11 cellular contexts compared by ENCODE assay signal in genomic region chr12:113333111-113333750, GRCh38. TPM values are rescaled to one million over a fixed set of nuclear protein-coding genes. Genes with fewer than 3 reads are reported as not detected.
A peak's percentile ranks its signal among the peaks of the same experiment; 100 is the strongest.
DNase-seq lines count a peak whose midpoint lies in the region; ATAC-seq, FAIRE-seq and TF ChIP-seq lines count a peak whose summit lies in the region.
"Had no signal": no experiment of that assay in that cellular context is flagged by ENCODE, and none has a peak within 500 bp of the region (broad histone marks: within the 10 kb centered on the region; RNA-seq: fewer than 3 reads in every experiment).

No MANE protein-coding gene starts in this region.

- H3K36me3 Mint-ChIP-seq in MCF 10A (ENCODE audit: insufficient read depth, unreplicated experiment) (peaks cover 40% of the 10 kb centered on the region), immature natural killer cell (peaks cover 7 to 26% (median 18%) of the 10 kb centered on the region in 3 donors)
- H3K36me3 Mint-ChIP-seq in activated CD8-positive, alpha-beta T cell treated with anti-CD3 and anti-CD28 coated beads for 36 hours (ENCODE audit: low read depth) = peaks cover 27% of the 10 kb centered on the region

- H3K4me2 ChIP-seq in mammary epithelial cell (ENCODE audit: insufficient read depth, low read depth, low read length) = no peak overlapping the region

- DNase-seq in MCF 10A (ENCODE audit: unreplicated experiment) (no peak), mammary epithelial cell (no peak), immature natural killer cell (no peak), tibial nerve (ENCODE audit: low spot score in 2 of 2) (no peak), small intestine (no peak), HT-29 (ENCODE audit: low spot score) (no peak)
- DNase-seq in activated CD8-positive, alpha-beta T cell treated with anti-CD3 and anti-CD28 coated beads for 36 hours = no peak
- no peak for DNase-seq in NK-92 treated with Interleukin-12 subunit alpha and Interleukin-12 subunit beta, amount 100 ng/mL, for 24 hours (lab: John Stamatoyannopoulos, UW)
- DNase-seq: foreskin melanocyte, mesendoderm had no signal

- BruUV-seq in MCF 10A (replicated peaks; lab: Mats Ljungman, UMichigan) = no TSS peak
- BruUV-seq in mammary epithelial cell (replicated peaks; lab: Mats Ljungman, UMichigan) = no TSS peak

- no peak for TF ChIP-seq CTCF in MCF 10A (IDR thresholded peaks at IDR 0.05; ENCODE audit: unreplicated experiment)
- TF ChIP-seq CTCF in mammary epithelial cell (conservative IDR thresholded peaks at IDR 0.05 in 1 of 2, IDR thresholded peaks at IDR 0.05 in 1 of 2; ENCODE audit: extremely low read depth in 1 of 2, insufficient read depth in 1 of 2, low read depth in 1 of 2, low read length in 2 of 2) = no peak
- no peak for TF ChIP-seq CTCF in activated CD8-positive, alpha-beta T cell treated with anti-CD3 and anti-CD28 coated beads for 36 hours (IDR thresholded peaks at IDR 0.05)
- no peak for TF ChIP-seq CTCF in tibial nerve (IDR thresholded peaks at IDR 0.05)

- in situ Hi-C loops in mammary epithelial cell (cut with MboI; ENCODE audit: low sequenced_read_pairs in 2 of 2) = no loop called here

- dilution Hi-C loops in mammary epithelial cell (cut with HindIII; ENCODE audit: low sequenced_read_pairs) = loop anchor here (5.0 kb wide), 1 partner anchor 96 kb away; no protein-coding TSS in a partner anchor

- POLR2A ChIA-PET in MCF 10A (lab: Yijun Ruan, JAX) = interaction anchor here (1.2 kb wide), 1 partner anchor 9 kb away, joined by 3 read pairs; no protein-coding TSS in a partner anchor
- POLR2A ChIA-PET in activated CD8-positive, alpha-beta T cell treated with anti-CD3 and anti-CD28 coated beads for 36 hours (lab: Charles Lee) = interaction anchor here (0.6 to 1.2 kb wide), 2 partner anchors 9 to 221 kb away, joined by 3 read pairs; no protein-coding TSS in a partner anchor

- no peak for TF ChIP-seq POLR2A in tibial nerve (IDR thresholded peaks at IDR 0.05)

- no peak for TF ChIP-seq EP300 in tibial nerve (IDR thresholded peaks at IDR 0.05)

- peaks cover 3% of the 10 kb centered on the region for H3K79me2 ChIP-seq in mammary epithelial cell (ENCODE audit: insufficient read depth, low read length)

- H4K20me1 ChIP-seq in mammary epithelial cell (ENCODE audit: insufficient read depth, low read length) = no peaks in the 10 kb centered on the region

- CTCF ChIA-PET in MCF 10A (lab: Yijun Ruan, JAX) = no interaction called here
- CTCF ChIA-PET in mammary epithelial cell (lab: Charles Lee; ENCODE audit: low non-redundant PET) = no interaction called here
- CTCF ChIA-PET in activated CD8-positive, alpha-beta T cell treated with anti-CD3 and anti-CD28 coated beads for 36 hours (lab: Charles Lee) = interaction anchor here (1.8 kb wide), 1 partner anchor 92 kb away, joined by 4 read pairs; no protein-coding TSS in a partner anchor

- H3K9me3 ChIP-seq in mammary epithelial cell (replicated peaks; ENCODE audit: insufficient read depth, low read length) (no peaks in the 10 kb centered on the region), tibial nerve (no peaks in the 10 kb centered on the region), small intestine (ENCODE audit: control insufficient read depth, low read depth) (no peaks in the 10 kb centered on the region)

- no peak overlapping the region for H3K9ac ChIP-seq in mammary epithelial cell (ENCODE audit: insufficient read depth, low read length)

- H3K27ac ChIP-seq in mammary epithelial cell (ENCODE audit: insufficient read depth, low read depth, low read length) (no peak overlapping the region), tibial nerve (peak overlapping the region in 2 of 4 donors; percentile 52 to 86), small intestine (ENCODE audit: low read depth in 1 of 2, low read length in 1 of 2) (no peak overlapping the region)

- FAIRE-seq in small intestine (lab: Jason Lieb, UNC) = no peak

- H3K4me3 ChIP-seq in mammary epithelial cell (replicated peaks in 1 of 3; ENCODE audit: insufficient read depth in 1 of 3, low read depth in 2 of 3, low read length in 3 of 3) (no peak overlapping the region), tibial nerve (peak overlapping the region in 3 of 4 donors; percentile 75 to 92 (median 78)), small intestine (ENCODE audit: low read depth in 1 of 2, low read length in 2 of 2) (peak overlapping the region in 1 of 2 donors; percentile 57)

- no peaks in the 10 kb centered on the region for H3K27me3 Mint-ChIP-seq in MCF 10A (ENCODE audit: insufficient read depth, unreplicated experiment)
- no peaks in the 10 kb centered on the region for H3K27me3 Mint-ChIP-seq in activated CD8-positive, alpha-beta T cell treated with anti-CD3 and anti-CD28 coated beads for 36 hours
- H3K27me3 Mint-ChIP-seq in immature natural killer cell (ENCODE audit: low read depth in 3 of 3) = peaks cover 3 to 6% (median 3%) of the 10 kb centered on the region in 3 donors

- H3K27me3 ChIP-seq in mammary epithelial cell (ENCODE audit: insufficient read depth, low read length) = no peaks in the 10 kb centered on the region
- no peaks in the 10 kb centered on the region for H3K27me3 ChIP-seq in tibial nerve
- no peaks in the 10 kb centered on the region for H3K27me3 ChIP-seq in small intestine (ENCODE audit: control insufficient read depth in 2 of 2, insufficient read depth in 2 of 2, low read length in 2 of 2)

- no peaks in the 10 kb centered on the region for H3K9me3 Mint-ChIP-seq in MCF 10A (ENCODE audit: unreplicated experiment)
- no peaks in the 10 kb centered on the region for H3K9me3 Mint-ChIP-seq in activated CD8-positive, alpha-beta T cell treated with anti-CD3 and anti-CD28 coated beads for 36 hours
- no peaks in the 10 kb centered on the region for H3K9me3 Mint-ChIP-seq in immature natural killer cell

- H3K4me3 Mint-ChIP-seq in MCF 10A (ENCODE audit: unreplicated experiment) (peak overlapping the region; percentile 81), immature natural killer cell (peak overlapping the region; percentile 29 to 98 (median 90))
- H3K4me3 Mint-ChIP-seq in activated CD8-positive, alpha-beta T cell treated with anti-CD3 and anti-CD28 coated beads for 36 hours = peak overlapping the region; percentile 96

- H2AFZ ChIP-seq in mammary epithelial cell (ENCODE audit: low read depth, low read length) = no peak overlapping the region

- no peak for ATAC-seq in activated CD8-positive, alpha-beta T cell treated with anti-CD3 and anti-CD28 coated beads for 36 hours

- 78% methylated on average over 8 of the region's 9 CpGs for WGBS in mammary epithelial cell (ENCODE audit: low coverage, missing lambda C conversion rate)
- WGBS in tibial nerve, 2 donors = 70 to 73% methylated on average over 9 of the region's 9 CpGs
- WGBS in small intestine, 3 donors = 76 to 86% (median 84%) methylated on average over 9 of the region's 9 CpGs

- peaks cover 5% of the 10 kb centered on the region for H3K4me1 Mint-ChIP-seq in MCF 10A (ENCODE audit: insufficient read depth, unreplicated experiment)
- H3K4me1 Mint-ChIP-seq in activated CD8-positive, alpha-beta T cell treated with anti-CD3 and anti-CD28 coated beads for 36 hours (ENCODE audit: low read depth) = peaks cover 35% of the 10 kb centered on the region
- peaks cover 12 to 31% of the 10 kb centered on the region in 2 donors for H3K4me1 Mint-ChIP-seq in immature natural killer cell

- H3K36me3 ChIP-seq in mammary epithelial cell (ENCODE audit: insufficient read depth, low read length) (no peaks in the 10 kb centered on the region), tibial nerve (peaks cover 0 to 44% (median 0%) of the 10 kb centered on the region in 3 donors), small intestine (ENCODE audit: control insufficient read depth in 2 of 2, insufficient read depth in 2 of 2, low read length in 2 of 2) (peaks cover 0 to 6% of the 10 kb centered on the region in 2 donors)

- intact Hi-C loops in MCF 10A (cut with micrococcal nuclease) = loop anchor here (5.0 to 10.0 kb wide), 2 partner anchors 89 to 108 kb away; partner anchors contain the start of genes SDSL and TPCN1
- intact Hi-C loops in mammary epithelial cell (cut with micrococcal nuclease) = no loop called here
- intact Hi-C loops in activated CD8-positive, alpha-beta T cell treated with anti-CD3 and anti-CD28 coated beads for 36 hours (cut with micrococcal nuclease) = no loop called here

- H3K4me1 ChIP-seq in mammary epithelial cell (ENCODE audit: insufficient read depth, low read length) = peaks cover 10% of the 10 kb centered on the region
- peaks cover 0 to 40% (median 9%) of the 10 kb centered on the region in 4 donors for H3K4me1 ChIP-seq in tibial nerve
- H3K4me1 ChIP-seq in small intestine (ENCODE audit: control insufficient read depth in 2 of 2, insufficient read depth in 1 of 2, low read depth in 1 of 2, low read length in 1 of 2) = peaks cover 0 to 4% of the 10 kb centered on the region in 2 donors

- H3K27ac Mint-ChIP-seq in MCF 10A (ENCODE audit: low read depth, unreplicated experiment) (no peak overlapping the region), immature natural killer cell (no peak overlapping the region)
- H3K27ac Mint-ChIP-seq in activated CD8-positive, alpha-beta T cell treated with anti-CD3 and anti-CD28 coated beads for 36 hours = no peak overlapping the region
- H3K27ac Mint-ChIP-seq: brain had no signal

RNA-seq across cellular contexts. Expression of gene SLC8B1, which starts 1.7 kb away (rescaled TPM):
- total RNA-seq in MCF 10A (2022) (15.7 and 19.6 TPM in 2 replicates), mammary epithelial cell (10 to 100 TPM; 11.7 to 16.1 TPM), tibial nerve (10 to 100 TPM; 52.0 to 73.5 (median 61.2) TPM)
- polyA plus RNA-seq in mammary epithelial cell (9.0 TPM), immature natural killer cell (10 to 100 TPM in 2 of 3 donors, 1 to 10 TPM in 1; 8.0 to 18.6 (median 10.3) TPM), small intestine (10 to 100 TPM; 19.5 to 39.6 (median 34.0) TPM)
- polyA minus RNA-seq in mammary epithelial cell = 48.0 TPM
- 10 to 100 TPM; 13.4 to 18.9 TPM for total RNA-seq in activated CD8-positive, alpha-beta T cell treated with anti-CD3 and anti-CD28 coated beads for 36 hours
- total RNA-seq in HT-29 (2014; rRNA removed; shearing (Covaris generic)) = 2.6 and 4.7 TPM in 2 replicates

RNA-seq across cellular contexts. Expression of gene PLBD2, which starts 25.2 kb away (rescaled TPM):
- total RNA-seq in MCF 10A (2022) (18.1 and 24.0 TPM in 2 replicates), mammary epithelial cell (10 to 100 TPM; 41.8 to 42.8 TPM), tibial nerve (10 to 100 TPM; 36.5 to 57.9 (median 44.7) TPM)
- polyA plus RNA-seq in mammary epithelial cell (7.2 TPM), immature natural killer cell (10 to 100 TPM in 1 of 3 donors, 1 to 10 TPM in 2; 4.8 to 10.1 (median 5.5) TPM), small intestine (10 to 100 TPM in 1 of 3 donors, 1 to 10 TPM in 2; 2.2 to 10.7 (median 2.7) TPM)
- polyA minus RNA-seq in mammary epithelial cell = 52.6 TPM
- total RNA-seq in activated CD8-positive, alpha-beta T cell treated with anti-CD3 and anti-CD28 coated beads for 36 hours = 10 to 100 TPM; 13.5 to 13.9 TPM
- 11.5 and 11.8 TPM in 2 replicates for total RNA-seq in HT-29 (2014; rRNA removed; shearing (Covaris generic))

Comparison
In these comparisons a context has a peak if more than half of its experiments do, and no peak if none do; other contexts are left out.
1. H3K4me3 ChIP-seq: peak in tibial nerve (3 of 4); none in mammary epithelial cell (0 of 3).
2. Peak in every context shown above with its lines, with median percentiles within 50 percentile points of each other: H3K4me3 Mint-ChIP-seq.